Comparison of ENCODE assay signal across 2 cellular contexts in the genomic region with DNA sequence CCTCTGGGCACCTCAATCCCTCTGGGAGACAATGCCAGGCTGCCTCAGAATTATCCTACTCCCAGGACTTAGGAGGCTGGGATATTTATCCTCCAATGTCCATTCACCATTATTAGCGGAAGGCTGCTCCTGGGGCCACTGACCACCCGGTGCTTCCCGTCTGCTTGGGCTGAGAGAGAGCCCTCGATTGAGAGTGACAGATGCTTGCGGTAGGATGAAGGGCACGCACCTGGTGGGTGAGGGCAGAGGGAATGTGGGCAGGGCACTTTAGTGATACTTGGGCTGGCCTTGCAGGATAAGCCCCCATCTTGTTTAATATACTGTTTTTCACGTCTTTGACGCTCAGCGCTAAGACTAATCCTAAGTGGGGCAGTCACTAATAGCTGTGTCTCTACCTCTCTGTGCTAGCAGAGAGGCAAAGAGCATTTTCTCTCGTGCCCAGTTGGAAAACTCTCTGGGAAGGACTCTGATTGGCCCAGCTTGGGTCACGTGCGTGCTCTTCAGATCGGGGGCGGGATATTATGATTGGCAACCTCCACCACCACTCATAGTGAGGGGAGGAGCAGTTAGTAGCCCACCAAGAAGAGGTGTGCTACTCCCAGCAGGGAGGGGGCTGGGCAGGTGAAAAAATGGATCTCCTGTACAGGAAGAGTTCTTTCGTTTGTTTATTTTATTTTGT.
TF ChIP-seq lines count a peak whose summit lies in the region.

No MANE protein-coding gene starts in this region.

TF ChIP-seq in HepG2, 621 proteins besides CTCF, POLR2A, EP300 and RAD21 (continues in another document):
- TF ChIP-seq, protein P1, sequence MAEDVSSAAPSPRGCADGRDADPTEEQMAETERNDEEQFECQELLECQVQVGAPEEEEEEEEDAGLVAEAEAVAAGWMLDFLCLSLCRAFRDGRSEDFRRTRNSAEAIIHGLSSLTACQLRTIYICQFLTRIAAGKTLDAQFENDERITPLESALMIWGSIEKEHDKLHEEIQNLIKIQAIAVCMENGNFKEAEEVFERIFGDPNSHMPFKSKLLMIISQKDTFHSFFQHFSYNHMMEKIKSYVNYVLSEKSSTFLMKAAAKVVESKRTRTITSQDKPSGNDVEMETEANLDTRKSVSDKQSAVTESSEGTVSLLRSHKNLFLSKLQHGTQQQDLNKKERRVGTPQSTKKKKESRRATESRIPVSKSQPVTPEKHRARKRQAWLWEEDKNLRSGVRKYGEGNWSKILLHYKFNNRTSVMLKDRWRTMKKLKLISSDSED (CRISPR knock-in tag; IDR thresholded peaks at IDR 0.05): no peak
- TF ChIP-seq ASH2L (IDR thresholded peaks at IDR 0.05; ENCODE audit: insufficient read length, low read depth, low read length) (no peak), ZNF605 (CRISPR knock-in tag; IDR thresholded peaks at IDR 0.05) (no peak), ZSCAN29 (CRISPR knock-in tag; conservative IDR thresholded peaks at IDR 0.05) (no peak), GABPB1 (CRISPR knock-in tag; IDR thresholded peaks at IDR 0.05) (no peak), HOXA7 (CRISPR knock-in tag; IDR thresholded peaks at IDR 0.05) (no peak), MLLT10 (CRISPR knock-in tag; IDR thresholded peaks at IDR 0.05) (no peak)
- TF ChIP-seq, protein P2, sequence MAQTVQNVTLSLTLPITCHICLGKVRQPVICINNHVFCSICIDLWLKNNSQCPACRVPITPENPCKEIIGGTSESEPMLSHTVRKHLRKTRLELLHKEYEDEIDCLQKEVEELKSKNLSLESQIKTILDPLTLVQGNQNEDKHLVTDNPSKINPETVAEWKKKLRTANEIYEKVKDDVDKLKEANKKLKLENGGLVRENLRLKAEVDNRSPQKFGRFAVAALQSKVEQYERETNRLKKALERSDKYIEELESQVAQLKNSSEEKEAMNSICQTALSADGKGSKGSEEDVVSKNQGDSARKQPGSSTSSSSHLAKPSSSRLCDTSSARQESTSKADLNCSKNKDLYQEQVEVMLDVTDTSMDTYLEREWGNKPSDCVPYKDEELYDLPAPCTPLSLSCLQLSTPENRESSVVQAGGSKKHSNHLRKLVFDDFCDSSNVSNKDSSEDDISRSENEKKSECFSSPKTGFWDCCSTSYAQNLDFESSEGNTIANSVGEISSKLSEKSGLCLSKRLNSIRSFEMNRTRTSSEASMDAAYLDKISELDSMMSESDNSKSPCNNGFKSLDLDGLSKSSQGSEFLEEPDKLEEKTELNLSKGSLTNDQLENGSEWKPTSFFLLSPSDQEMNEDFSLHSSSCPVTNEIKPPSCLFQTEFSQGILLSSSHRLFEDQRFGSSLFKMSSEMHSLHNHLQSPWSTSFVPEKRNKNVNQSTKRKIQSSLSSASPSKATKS (CRISPR knock-in tag; IDR thresholded peaks at IDR 0.05): no peak
- TF ChIP-seq, protein P3, sequence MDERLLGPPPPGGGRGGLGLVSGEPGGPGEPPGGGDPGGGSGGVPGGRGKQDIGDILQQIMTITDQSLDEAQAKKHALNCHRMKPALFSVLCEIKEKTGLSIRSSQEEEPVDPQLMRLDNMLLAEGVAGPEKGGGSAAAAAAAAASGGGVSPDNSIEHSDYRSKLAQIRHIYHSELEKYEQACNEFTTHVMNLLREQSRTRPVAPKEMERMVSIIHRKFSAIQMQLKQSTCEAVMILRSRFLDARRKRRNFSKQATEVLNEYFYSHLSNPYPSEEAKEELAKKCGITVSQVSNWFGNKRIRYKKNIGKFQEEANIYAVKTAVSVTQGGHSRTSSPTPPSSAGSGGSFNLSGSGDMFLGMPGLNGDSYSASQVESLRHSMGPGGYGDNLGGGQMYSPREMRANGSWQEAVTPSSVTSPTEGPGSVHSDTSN (CRISPR knock-in tag; IDR thresholded peaks at IDR 0.05): peak; percentile 74

TF ChIP-seq in endothelial cell of umbilical vein, 7 proteins besides CTCF, POLR2A, EP300 and RAD21:
- TF ChIP-seq EZH2 (IDR thresholded peaks at IDR 0.05; ENCODE audit: borderline replicate concordance, low read depth, low read length, severe bottlenecking): no peak
- TF ChIP-seq MYC (IDR thresholded peaks at IDR 0.05; ENCODE audit: low read depth, low read length): no peak
- TF ChIP-seq GATA2 (IDR thresholded peaks at IDR 0.05; ENCODE audit: insufficient read depth, insufficient read length, low read depth, low read length): no peak
- no peak for TF ChIP-seq FOS (IDR thresholded peaks at IDR 0.05; ENCODE audit: borderline replicate concordance, insufficient read depth, low read length)
- TF ChIP-seq, protein P4, sequence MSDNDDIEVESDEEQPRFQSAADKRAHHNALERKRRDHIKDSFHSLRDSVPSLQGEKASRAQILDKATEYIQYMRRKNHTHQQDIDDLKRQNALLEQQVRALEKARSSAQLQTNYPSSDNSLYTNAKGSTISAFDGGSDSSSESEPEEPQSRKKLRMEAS (IDR thresholded peaks at IDR 0.05; ENCODE audit: insufficient read depth, insufficient read length): no peak
- TF ChIP-seq POLR2AphosphoS5 (IDR thresholded peaks at IDR 0.05; ENCODE audit: insufficient read depth, low read depth, low read length): no peak
- TF ChIP-seq JUN (IDR thresholded peaks at IDR 0.05; ENCODE audit: borderline replicate concordance, insufficient read depth, insufficient read length, low read depth): no peak
